In the genomic region with DNA sequence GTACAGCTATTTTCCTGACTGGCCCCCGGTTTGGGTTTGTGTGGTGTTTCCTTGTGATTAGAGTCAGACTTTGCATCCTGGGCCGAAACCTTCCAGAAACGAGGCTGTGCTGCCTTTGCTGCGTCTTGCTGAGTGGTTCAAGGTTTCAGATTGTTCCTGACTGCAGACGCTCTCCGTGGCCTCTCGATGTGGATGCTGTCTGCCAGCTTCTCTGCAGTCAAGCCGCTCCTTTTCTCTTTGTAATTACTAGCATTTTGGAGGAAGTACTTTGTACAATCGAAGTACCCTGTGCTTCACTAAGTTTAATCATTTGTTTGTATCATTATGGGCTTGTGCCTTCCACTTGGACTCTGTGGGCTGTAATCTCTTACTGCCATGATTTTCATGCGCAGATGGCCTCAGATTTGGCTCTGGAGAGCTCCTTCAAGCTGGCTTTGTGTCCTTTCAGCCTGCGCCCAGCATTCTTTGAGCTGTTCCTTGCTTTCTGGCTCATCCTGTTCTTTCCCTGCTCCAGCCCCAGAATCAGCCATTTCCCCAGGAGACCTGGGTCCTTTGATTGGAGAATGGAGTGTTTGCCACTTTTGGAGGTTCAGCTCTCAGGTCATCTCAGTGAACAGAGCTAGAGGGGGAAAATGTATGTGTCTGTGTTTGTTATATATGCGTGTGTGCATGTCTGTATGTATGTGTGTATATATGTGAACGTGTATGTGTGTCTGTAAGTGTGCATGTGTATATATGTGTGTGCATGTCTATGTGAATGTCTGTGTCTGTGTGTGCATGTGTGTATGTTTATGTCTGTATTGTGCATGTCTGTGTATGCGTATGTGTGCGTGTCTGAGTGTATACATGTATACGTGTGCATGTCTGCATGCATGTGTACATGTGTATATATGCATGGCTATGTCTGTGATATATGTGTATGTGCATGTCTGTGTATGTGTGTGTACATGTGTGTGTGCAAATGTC, we compare ENCODE assay signal across 14 cellular contexts. TPM values are rescaled to one million over a fixed set of nuclear protein-coding genes. Genes with fewer than 3 reads are reported as not detected.
DNase-seq lines count a peak whose midpoint lies in the region; ATAC-seq, FAIRE-seq and TF ChIP-seq lines count a peak whose summit lies in the region.
"Had no signal": no experiment of that assay in that cellular context is flagged by ENCODE, and none has a peak within 500 bp of the region (broad histone marks: within the 10 kb centered on the region; RNA-seq: fewer than 3 reads in every experiment).

No MANE protein-coding gene starts in this region.

- H3K4me3 ChIP-seq in AG10803 (ENCODE audit: low read length) (peak overlapping the region; percentile 21), bronchial epithelial cell (ENCODE audit: low read depth, low read length) (no peak overlapping the region)
- H3K4me3 ChIP-seq: ascending aorta, spleen, stomach had no signal

- no peaks in the 10 kb centered on the region for H3K9me3 ChIP-seq in H9 (ENCODE audit: control insufficient read depth, low read depth, low read length)
- H3K9me3 ChIP-seq: ascending aorta, stomach had no signal

- no peak overlapping the region for H3K4me2 ChIP-seq in H9 (ENCODE audit: insufficient read depth, insufficient read length, low read length)

- H2BK5ac ChIP-seq in H9 (ENCODE audit: insufficient read length, low read length), result no peak overlapping the region

- H3K4me1 Mint-ChIP-seq in H9 (peaks cover 0 to 2% of the 10 kb centered on the region in 2 experiments; a peak in 2 of 4 replicates), mesothelial cell of epicardium (peaks cover 10% of the 10 kb centered on the region)

- H3K4ac ChIP-seq in H9 (ENCODE audit: low read depth, low read length), result no peak overlapping the region

- H3K14ac ChIP-seq in H9 (ENCODE audit: insufficient read depth, low read length), result no peak overlapping the region

- no peaks in the 10 kb centered on the region for H3K4me1 ChIP-seq in H9 (ENCODE audit: insufficient read depth, low read length)
- no peaks in the 10 kb centered on the region for H3K4me1 ChIP-seq in foreskin keratinocyte
- H3K4me1 ChIP-seq: ascending aorta had no signal

- no peaks in the 10 kb centered on the region for H3K79me2 ChIP-seq in H9 (ENCODE audit: insufficient read depth, low read length)

- H3K4me3 Mint-ChIP-seq in H9 (no peak overlapping the region; a peak in 1 of 5 replicates), mesothelial cell of epicardium (no peak overlapping the region)
- H3K4me3 Mint-ChIP-seq: dendritic cell treated with granulocyte-macrophage colony-stimulating factor and Interleukin-4, amounts not matched to agents 40 ng/mL and 50 ng/mL, for 4 days had no signal

- H3K36me3 Mint-ChIP-seq in H9 (ENCODE audit: insufficient read depth in 1 of 3, low read depth in 3 of 3) (peaks cover 0 to 5% (median 5%) of the 10 kb centered on the region in 3 experiments; a peak in 4 of 7 replicates), mesothelial cell of epicardium (peaks cover 16% of the 10 kb centered on the region)

- H3K27ac ChIP-seq in H9 (ENCODE audit: insufficient read length, low read depth, low read length) (no peak overlapping the region), foreskin keratinocyte (no peak overlapping the region)
- H3K27ac ChIP-seq: ascending aorta, spleen, stomach, VCaP had no signal

- no CpG with 5 or more reads among the region's 16 CpGs for WGBS in H9 (ENCODE audit: extremely low coverage, insufficient read length, low lambda C conversion rate)

- H2BK20ac ChIP-seq in H9 (ENCODE audit: low read depth, low read length, poor library complexity, severe bottlenecking), result no peak overlapping the region

- H3K27me3 Mint-ChIP-seq in H9 (ENCODE audit: low read depth), result no peaks in the 10 kb centered on the region
- H3K27me3 Mint-ChIP-seq in mesothelial cell of epicardium (ENCODE audit: low read depth), result no peaks in the 10 kb centered on the region
- H3K27me3 Mint-ChIP-seq: dendritic cell treated with granulocyte-macrophage colony-stimulating factor and Interleukin-4, amounts not matched to agents 40 ng/mL and 50 ng/mL, for 4 days had no signal

- FAIRE-seq in bronchial epithelial cell (lab: Jason Lieb, UNC), result peak; percentile 47
- FAIRE-seq: D721Med had no signal

- H2BK12ac ChIP-seq in H9 (ENCODE audit: insufficient read length, low read depth, low read length), result no peak overlapping the region

- H2AK5ac ChIP-seq in H9 (ENCODE audit: insufficient read length, low read length), result no peak overlapping the region

- TF ChIP-seq CTCF in AG10803 (conservative IDR thresholded peaks at IDR 0.05; ENCODE audit: low read length), result no peak
- no peak for TF ChIP-seq CTCF in H9 (conservative IDR thresholded peaks at IDR 0.05)
- no peak for TF ChIP-seq CTCF in bronchial epithelial cell (IDR thresholded peaks at IDR 0.05; ENCODE audit: insufficient read depth, low read length, severe bottlenecking)
- no peak for TF ChIP-seq CTCF in mesothelial cell of epicardium (IDR thresholded peaks at IDR 0.05; ENCODE audit: unreplicated experiment)
- TF ChIP-seq CTCF in foreskin keratinocyte (conservative IDR thresholded peaks at IDR 0.05), result no peak

- no peak overlapping the region for H4K91ac ChIP-seq in H9 (ENCODE audit: insufficient read length, low read depth, low read length)

- no peaks in the 10 kb centered on the region for H3K36me3 ChIP-seq in bronchial epithelial cell (ENCODE audit: control insufficient read depth, insufficient read depth, low read length)
- H3K36me3 ChIP-seq: ascending aorta, spleen, stomach had no signal

- no peaks in the 10 kb centered on the region for H4K20me1 ChIP-seq in H9 (ENCODE audit: control insufficient read depth, insufficient read depth, insufficient read length)

- no peak overlapping the region for H3K18ac ChIP-seq in H9 (ENCODE audit: insufficient read length, low read depth, low read length)

- peak overlapping the region; percentile 13 for H3K56ac ChIP-seq in H9 (ENCODE audit: insufficient read length, low read depth, low read length)

- H3T11ph ChIP-seq in H9 (ENCODE audit: low read length), result no peak overlapping the region

- peaks cover 0 to 2% of the 10 kb centered on the region in 2 experiments; a peak in 3 of 5 replicates for H3K9me3 Mint-ChIP-seq in H9
- peaks cover 9% of the 10 kb centered on the region for H3K9me3 Mint-ChIP-seq in mesothelial cell of epicardium

- H2BK15ac ChIP-seq in H9 (ENCODE audit: low read depth, low read length), result no peak overlapping the region

- no peak overlapping the region for H2BK120ac ChIP-seq in H9 (ENCODE audit: low read depth, low read length, poor library complexity, severe bottlenecking)

- no peak overlapping the region for H3K9ac ChIP-seq in H9 (ENCODE audit: extremely low read depth, insufficient read length, low read length)

- H3K23ac ChIP-seq in H9 (ENCODE audit: insufficient read length, low read depth, low read length), result no peak overlapping the region

- no peak overlapping the region for H4K5ac ChIP-seq in H9 (ENCODE audit: insufficient read length, low read depth, low read length)

- H4K8ac ChIP-seq in H9 (replicated peaks; ENCODE audit: insufficient read length, low read depth, low read length), result no peak overlapping the region

- no peak for ATAC-seq in HG03196 (IDR thresholded peaks at IDR 0.05; ENCODE audit: unreplicated experiment)
- no peak for ATAC-seq in foreskin keratinocyte

- DNase-seq in AG10803 (ENCODE audit: low read depth) (peak; percentile 25), H9 (no peak), bronchial epithelial cell (ENCODE audit: low read depth) (no peak), mesothelial cell of epicardium (ENCODE audit: low spot score in 2 of 2, unreplicated experiment in 2 of 2) (no peak), SW 1271 (lab: John Stamatoyannopoulos, UW) (no peak), NCI-H2029 (lab: John Stamatoyannopoulos, UW) (no peak), foreskin keratinocyte (no peak)
- DNase-seq: spleen had no signal

- peak overlapping the region in 2 of 3 experiments; percentile 13 to 55; a peak in 3 of 7 replicates for H3K27ac Mint-ChIP-seq in H9
- H3K27ac Mint-ChIP-seq in mesothelial cell of epicardium, result peak overlapping the region; percentile 15
- H3K27ac Mint-ChIP-seq: dendritic cell treated with granulocyte-macrophage colony-stimulating factor and Interleukin-4, amounts not matched to agents 40 ng/mL and 50 ng/mL, for 4 days had no signal

- H3K79me1 ChIP-seq in H9 (ENCODE audit: insufficient read depth, low read depth, low read length, poor library complexity, severe bottlenecking), result no peaks in the 10 kb centered on the region

- H3K27me3 ChIP-seq in H9 (ENCODE audit: insufficient read depth, low read length) (no peaks in the 10 kb centered on the region), bronchial epithelial cell (ENCODE audit: control insufficient read depth, insufficient read depth, low read length) (no peaks in the 10 kb centered on the region), foreskin keratinocyte (no peaks in the 10 kb centered on the region)
- H3K27me3 ChIP-seq: ascending aorta, spleen, stomach had no signal

- H3K23me2 ChIP-seq in H9 (ENCODE audit: insufficient read length, low read depth, low read length, poor library complexity, severe bottlenecking), result no peaks in the 10 kb centered on the region

- H2AFZ ChIP-seq in H9 (ENCODE audit: low read length), result no peak overlapping the region

RNA-seq across cellular contexts. Expression of a gene that starts 49.5 kb away (rescaled TPM):
- total RNA-seq in H9 (2021), result 12.9 and 16.4 TPM in 2 replicates
- total RNA-seq in bronchial epithelial cell, result 9.2 and 11.4 TPM in 2 replicates
- total RNA-seq in mesothelial cell of epicardium, result 17.5 to 23.2 TPM (median 21.4 TPM) in 3 replicates
- 9.2 and 11.2 TPM in 2 replicates for total RNA-seq in foreskin keratinocyte
- polyA plus RNA-seq in foreskin keratinocyte, result 4.3 and 5.0 TPM in 2 replicates

RNA-seq across cellular contexts. Expression of a gene that starts 56.9 kb away (rescaled TPM):
- total RNA-seq in H9 (2021), result 46.0 and 49.4 TPM in 2 replicates
- total RNA-seq in bronchial epithelial cell, result 41.9 and 70.2 TPM in 2 replicates
- 33.2 to 39.2 TPM (median 38.9 TPM) in 3 replicates for total RNA-seq in mesothelial cell of epicardium
- 28.9 and 34.3 TPM in 2 replicates for total RNA-seq in foreskin keratinocyte
- polyA plus RNA-seq in foreskin keratinocyte, result 40.5 and 42.5 TPM in 2 replicates
